1 cellular context compared by ENCODE assay signal in the genomic region with DNA sequence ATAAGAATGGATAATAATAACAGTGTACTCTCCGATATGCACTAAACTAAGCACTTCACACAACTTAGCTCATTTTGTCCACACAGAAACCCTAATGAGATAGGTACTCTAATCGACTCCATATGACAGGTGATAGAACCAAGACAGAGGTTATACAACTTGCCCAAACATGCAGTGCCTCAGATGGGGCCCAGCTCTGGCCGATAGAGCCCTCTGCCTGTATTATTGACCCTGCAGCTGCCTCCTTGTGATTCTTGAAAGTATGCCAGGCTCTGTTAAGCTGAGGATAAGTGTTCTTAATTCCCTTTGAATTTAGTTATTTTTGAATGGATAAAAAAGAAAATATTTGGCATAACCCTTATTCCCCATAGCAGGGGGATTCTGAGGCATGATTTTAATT.
TF ChIP-seq lines count a peak whose summit lies in the region.

No MANE protein-coding gene starts in this region.

TF ChIP-seq in IMR-90, 13 proteins besides CTCF, POLR2A, EP300 and RAD21:
- no peak for TF ChIP-seq FOS (IDR thresholded peaks at IDR 0.05; ENCODE audit: low read depth, low read length)
- TF ChIP-seq MAZ (IDR thresholded peaks at IDR 0.05; ENCODE audit: borderline replicate concordance, low read depth, low read length) = no peak
